ENCODE assay signal across 16 cellular contexts in genomic region chr2:174555998-174556397, GRCh38. TPM values are rescaled to one million over a fixed set of nuclear protein-coding genes. Genes with fewer than 3 reads are reported as not detected.
DNase-seq lines count a peak whose midpoint lies in the region; ATAC-seq lines count a peak whose summit lies in the region.
"Had no signal": no experiment of that assay in that cellular context is flagged by ENCODE, and none has a peak within 500 bp of the region (broad histone marks: within the 10 kb centered on the region; RNA-seq: fewer than 3 reads in every experiment).

No MANE protein-coding gene starts in this region.

- no peak for DNase-seq in activated naive CD4-positive, alpha-beta T cell treated with anti-CD3 and anti-CD28 coated beads, Interleukin-2, amount 50 U/mL, for 16 hours
- DNase-seq in CD4-positive, alpha-beta memory T cell, result no peak
- no peak for DNase-seq in activated CD8-positive, alpha-beta T cell treated with anti-CD3 and anti-CD28 coated beads, Interleukin-2, amount 10 ng/mL, durations not matched to agents 7 days and 5 days
- no peak for DNase-seq in naive thymus-derived CD8-positive, alpha-beta T cell
- DNase-seq in NCI-H1105 (lab: John Stamatoyannopoulos, UW), result no peak
- no peak for DNase-seq in NCI-H1694 (lab: John Stamatoyannopoulos, UW)
- DNase-seq: AML-193, NCI-H146, NCI-H2107, NCI-H345, NCI-H526 treated with DMSO at 0.1 percent for 48 hours, OCI-M1, RPMI8226 had no signal

- H3K4me3 Mint-ChIP-seq in activated naive CD4-positive, alpha-beta T cell treated with anti-CD3 and anti-CD28 coated beads, Interleukin-2, amount 50 U/mL, for 24 hours, result no peak overlapping the region
- H3K4me3 Mint-ChIP-seq in CD4-positive, alpha-beta memory T cell, result no peak overlapping the region
- no peak overlapping the region for H3K4me3 Mint-ChIP-seq in activated CD8-positive, alpha-beta T cell treated with anti-CD3 and anti-CD28 coated beads, Interleukin-2, amount 10 ng/mL, durations not matched to agents 7 days and 5 days
- no peak overlapping the region for H3K4me3 Mint-ChIP-seq in naive thymus-derived CD8-positive, alpha-beta T cell

- POLR2A ChIA-PET in CD4-positive, alpha-beta memory T cell (lab: Charles Lee; ENCODE audit: partially characterized antibody), result interaction anchor here (0.6 to 2.7 kb wide), 10 partner anchors 9 to 93 kb away, joined by 3 to 14 read pairs (median 6); partner anchors contain the start of gene WIPF1
- POLR2A ChIA-PET in activated CD8-positive, alpha-beta T cell treated with anti-CD3 and anti-CD28 coated beads, Interleukin-2, amount 10 ng/mL, durations not matched to agents 7 days and 5 days (lab: Charles Lee), result interaction anchor here (0.7 to 1.0 kb wide), 3 partner anchors 18 to 136 kb away, joined by 3 read pairs; no protein-coding TSS in a partner anchor
- POLR2A ChIA-PET in naive thymus-derived CD8-positive, alpha-beta T cell (lab: Charles Lee), result interaction anchor here (1.1 to 3.5 kb wide), 7 partner anchors 11 to 70 kb away, joined by 3 to 22 read pairs (median 4); partner anchors contain the start of gene GPR155

- peaks cover 18% of the 10 kb centered on the region for H3K36me3 ChIP-seq in CD4-positive, alpha-beta memory T cell (ENCODE audit: insufficient read depth, low read length)

- H3K4me1 Mint-ChIP-seq in activated naive CD4-positive, alpha-beta T cell treated with anti-CD3 and anti-CD28 coated beads, Interleukin-2, amount 50 U/mL, for 24 hours, result peaks cover 55% of the 10 kb centered on the region
- peaks cover 29 to 54% (median 37%) of the 10 kb centered on the region in 4 donors for H3K4me1 Mint-ChIP-seq in CD4-positive, alpha-beta memory T cell
- H3K4me1 Mint-ChIP-seq in activated CD8-positive, alpha-beta T cell treated with anti-CD3 and anti-CD28 coated beads, Interleukin-2, amount 10 ng/mL, durations not matched to agents 7 days and 5 days (ENCODE audit: low read depth), result peaks cover 35% of the 10 kb centered on the region
- peaks cover 11 to 52% (median 42%) of the 10 kb centered on the region in 4 donors for H3K4me1 Mint-ChIP-seq in naive thymus-derived CD8-positive, alpha-beta T cell

- H3K27ac ChIP-seq in CD4-positive, alpha-beta memory T cell (ENCODE audit: low read depth, low read length), result no peak overlapping the region
- H3K27ac ChIP-seq: HL-60 had no signal

- peaks cover 3% of the 10 kb centered on the region for H3K36me3 Mint-ChIP-seq in activated naive CD4-positive, alpha-beta T cell treated with anti-CD3 and anti-CD28 coated beads, Interleukin-2, amount 50 U/mL, for 24 hours
- peaks cover 6 to 42% of the 10 kb centered on the region in 2 donors for H3K36me3 Mint-ChIP-seq in CD4-positive, alpha-beta memory T cell
- peaks cover 47% of the 10 kb centered on the region for H3K36me3 Mint-ChIP-seq in activated CD8-positive, alpha-beta T cell treated with anti-CD3 and anti-CD28 coated beads, Interleukin-2, amount 10 ng/mL, durations not matched to agents 7 days and 5 days (ENCODE audit: low read depth)
- H3K36me3 Mint-ChIP-seq in naive thymus-derived CD8-positive, alpha-beta T cell, result peaks cover 0 to 32% (median 7%) of the 10 kb centered on the region in 3 donors

- CTCF ChIA-PET in CD4-positive, alpha-beta memory T cell (lab: Charles Lee; ENCODE audit: partially characterized antibody), result interaction anchor here (0.7 to 2.8 kb wide), 7 partner anchors 9 to 141 kb away, joined by 3 to 17 read pairs (median 4); partner anchors contain the start of gene GPR155
- CTCF ChIA-PET in activated CD8-positive, alpha-beta T cell treated with anti-CD3 and anti-CD28 coated beads, Interleukin-2, amount 10 ng/mL, durations not matched to agents 7 days and 5 days (lab: Charles Lee), result interaction anchor here (0.8 to 3.4 kb wide), 8 partner anchors 9 to 145 kb away, joined by 3 to 30 read pairs (median 5); no protein-coding TSS in a partner anchor

- H3K4me1 ChIP-seq in CD4-positive, alpha-beta memory T cell (ENCODE audit: insufficient read depth, low read length), result peaks cover 39% of the 10 kb centered on the region

- H3K9me3 ChIP-seq in CD4-positive, alpha-beta memory T cell (ENCODE audit: control insufficient read depth in 1 of 2, low read length in 2 of 2), result no peaks in the 10 kb centered on the region

- no peaks in the 10 kb centered on the region for H3K27me3 ChIP-seq in CD4-positive, alpha-beta memory T cell (ENCODE audit: insufficient read depth, low read length)

- ATAC-seq in activated CD8-positive, alpha-beta T cell treated with anti-CD3 and anti-CD28 coated beads, Interleukin-2, amount 10 ng/mL, durations not matched to agents 7 days and 5 days, result no peak
- no peak for ATAC-seq in naive thymus-derived CD8-positive, alpha-beta T cell
- no peak for ATAC-seq in HG03159 (IDR thresholded peaks at IDR 0.05; ENCODE audit: unreplicated experiment)

- no peak overlapping the region for H3K4me3 ChIP-seq in CD4-positive, alpha-beta memory T cell (ENCODE audit: low read length in 2 of 2)

- H3K27ac Mint-ChIP-seq in activated naive CD4-positive, alpha-beta T cell treated with anti-CD3 and anti-CD28 coated beads, Interleukin-2, amount 50 U/mL, for 24 hours, result peak overlapping the region; percentile 68
- H3K27ac Mint-ChIP-seq in CD4-positive, alpha-beta memory T cell, result peak overlapping the region; percentile 6 to 87 (median 63)
- peak overlapping the region; percentile 8 for H3K27ac Mint-ChIP-seq in activated CD8-positive, alpha-beta T cell treated with anti-CD3 and anti-CD28 coated beads, Interleukin-2, amount 10 ng/mL, durations not matched to agents 7 days and 5 days
- H3K27ac Mint-ChIP-seq in naive thymus-derived CD8-positive, alpha-beta T cell, result peak overlapping the region in 8 of 10 donors; percentile 6 to 90 (median 74)

- no peaks in the 10 kb centered on the region for H3K27me3 Mint-ChIP-seq in activated naive CD4-positive, alpha-beta T cell treated with anti-CD3 and anti-CD28 coated beads, Interleukin-2, amount 50 U/mL, for 24 hours
- H3K27me3 Mint-ChIP-seq in CD4-positive, alpha-beta memory T cell, result no peaks in the 10 kb centered on the region
- no peaks in the 10 kb centered on the region for H3K27me3 Mint-ChIP-seq in activated CD8-positive, alpha-beta T cell treated with anti-CD3 and anti-CD28 coated beads, Interleukin-2, amount 10 ng/mL, durations not matched to agents 7 days and 5 days (ENCODE audit: low read depth)
- no peaks in the 10 kb centered on the region for H3K27me3 Mint-ChIP-seq in naive thymus-derived CD8-positive, alpha-beta T cell

- intact Hi-C loops in CD4-positive, alpha-beta memory T cell (cut with micrococcal nuclease), result loop anchor here (2.0 kb wide), 2 partner anchors 13 to 69 kb away; partner anchors contain the start of gene GPR155

- no peaks in the 10 kb centered on the region for H3K9me3 Mint-ChIP-seq in activated naive CD4-positive, alpha-beta T cell treated with anti-CD3 and anti-CD28 coated beads, Interleukin-2, amount 50 U/mL, for 24 hours
- peaks cover 0 to 1% (median 0%) of the 10 kb centered on the region in 8 donors for H3K9me3 Mint-ChIP-seq in CD4-positive, alpha-beta memory T cell
- H3K9me3 Mint-ChIP-seq in activated CD8-positive, alpha-beta T cell treated with anti-CD3 and anti-CD28 coated beads, Interleukin-2, amount 10 ng/mL, durations not matched to agents 7 days and 5 days (ENCODE audit: insufficient read depth), result no peaks in the 10 kb centered on the region
- H3K9me3 Mint-ChIP-seq in naive thymus-derived CD8-positive, alpha-beta T cell, result no peaks in the 10 kb centered on the region

RNA-seq across cellular contexts. Expression of gene WIPF1, which starts 41.6 kb away (rescaled TPM):
- 100 to 1,000 TPM; 483 to 484 TPM for total RNA-seq in CD4-positive, alpha-beta memory T cell
- 100 to 1,000 TPM in 1 of 2 donors, 10 to 100 TPM in 1; 79.2 to 169 TPM for polyA plus RNA-seq in CD4-positive, alpha-beta memory T cell
- total RNA-seq in activated CD8-positive, alpha-beta T cell treated with anti-CD3 and anti-CD28 coated beads, Interleukin-2, amount 10 ng/mL, durations not matched to agents 7 days and 5 days, result 100 to 1,000 TPM; 357 to 390 TPM
- total RNA-seq in naive thymus-derived CD8-positive, alpha-beta T cell, result 100 to 1,000 TPM; 408 to 419 TPM
- polyA plus RNA-seq in naive thymus-derived CD8-positive, alpha-beta T cell, result 100 to 1,000 TPM in 2 of 3 donors, 10 to 100 TPM in 1; 97.5 to 116 (median 103) TPM

Comparison
In these comparisons a context has a peak if more than half of its experiments do, and no peak if none do; other contexts are left out.
1. H3K27ac Mint-ChIP-seq: peak in every context shown above with its lines; median percentile 74 in naive thymus-derived CD8-positive, alpha-beta T cell; 68 in activated naive CD4-positive, alpha-beta T cell treated with anti-CD3 and anti-CD28 coated beads, Interleukin-2, amount 50 U/mL, for 24 hours; 63 in CD4-positive, alpha-beta memory T cell; 8 in activated CD8-positive, alpha-beta T cell treated with anti-CD3 and anti-CD28 coated beads, Interleukin-2, amount 10 ng/mL, durations not matched to agents 7 days and 5 days.